Comparison of ENCODE assay signal across 10 cellular contexts in the genomic region with DNA sequence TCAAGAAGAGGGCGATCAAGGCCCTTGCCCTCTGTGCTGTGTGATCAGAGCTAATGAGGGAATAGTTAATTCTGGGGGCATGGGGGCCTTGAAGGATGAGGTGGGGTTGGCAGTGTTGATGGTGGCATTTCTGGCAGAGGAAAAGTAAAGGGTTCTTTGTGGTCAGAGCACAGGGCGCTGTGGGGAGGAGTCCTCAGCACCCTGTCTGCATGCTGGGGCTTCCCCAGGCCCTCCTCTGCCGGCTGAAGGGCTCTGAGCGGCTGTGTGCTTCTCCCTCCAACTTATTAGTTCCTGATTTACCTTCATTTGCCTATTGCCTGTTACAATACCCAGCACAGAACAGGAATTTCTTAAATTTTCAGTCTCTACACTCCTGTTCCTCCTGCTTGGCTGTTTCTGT. TPM values are rescaled to one million over a fixed set of nuclear protein-coding genes. Genes with fewer than 3 reads are reported as not detected.
A peak's percentile ranks its signal among the peaks of the same experiment; 100 is the strongest.
DNase-seq lines count a peak whose midpoint lies in the region; ATAC-seq and TF ChIP-seq lines count a peak whose summit lies in the region.
"Had no signal": no experiment of that assay in that cellular context is flagged by ENCODE, and none has a peak within 500 bp of the region (broad histone marks: within the 10 kb centered on the region; RNA-seq: fewer than 3 reads in every experiment).

No MANE protein-coding gene starts in this region.

- H3K9me3 ChIP-seq in endodermal cell (ENCODE audit: control insufficient read depth, low read length): no peaks in the 10 kb centered on the region

- H3K27ac Mint-ChIP-seq in stimulated activated memory B cell treated with anti-CD40 and anti-IgM and Interleukin-4, amounts not matched to agents 10 μg/mL and 1 μg/mL and 100 μg/mL, for 72 hours: no peak overlapping the region
- H3K27ac Mint-ChIP-seq in endodermal cell: no peak overlapping the region
- H3K27ac Mint-ChIP-seq: activated naive CD4-positive, alpha-beta T cell treated with anti-CD3 and anti-CD28 coated beads, Interleukin-2, amount 50 U/mL, for 72 hours had no signal

- DNase-seq in endodermal cell (no peak), NCI-H2081 (lab: John Stamatoyannopoulos, UW) (no peak), C1 segment of cervical spinal cord (lab: John Stamatoyannopoulos, UW) (no peak)
- DNase-seq: dermis blood vessel endothelial cell, substantia nigra had no signal

- H3K4me3 ChIP-seq in KMS-11 (IDR thresholded peaks at IDR 0.05; ENCODE audit: insufficient read depth, low read depth, low read length) (no peak overlapping the region), endodermal cell (ENCODE audit: low read length) (no peak overlapping the region)

- H4K20me1 ChIP-seq in KMS-11 (ENCODE audit: insufficient read depth): no peaks in the 10 kb centered on the region

- peak overlapping the region; percentile 39 for H3K4me2 ChIP-seq in KMS-11

- TF ChIP-seq CTCF in KMS-11 (conservative IDR thresholded peaks at IDR 0.05; ENCODE audit: low read depth, low read length) (no peak), endodermal cell (conservative IDR thresholded peaks at IDR 0.05) (no peak)

- H3K36me3 ChIP-seq in KMS-11 (ENCODE audit: insufficient read depth) (no peaks in the 10 kb centered on the region), endodermal cell (ENCODE audit: control insufficient read depth, insufficient read depth, low read length) (no peaks in the 10 kb centered on the region)

- H3K4me1 Mint-ChIP-seq in stimulated activated memory B cell treated with anti-CD40 and anti-IgM and Interleukin-4, amounts not matched to agents 10 μg/mL and 1 μg/mL and 100 μg/mL, for 72 hours: no peaks in the 10 kb centered on the region
- peaks cover 3% of the 10 kb centered on the region for H3K4me1 Mint-ChIP-seq in endodermal cell

- H3K9me3 Mint-ChIP-seq in stimulated activated memory B cell treated with anti-CD40 and anti-IgM and Interleukin-4, amounts not matched to agents 10 μg/mL and 1 μg/mL and 100 μg/mL, for 72 hours: no peaks in the 10 kb centered on the region
- H3K9me3 Mint-ChIP-seq in endodermal cell: no peaks in the 10 kb centered on the region
- H3K9me3 Mint-ChIP-seq: activated naive CD4-positive, alpha-beta T cell treated with anti-CD3 and anti-CD28 coated beads, Interleukin-2, amount 50 U/mL, for 72 hours had no signal

- H3K36me3 Mint-ChIP-seq in stimulated activated memory B cell treated with anti-CD40 and anti-IgM and Interleukin-4, amounts not matched to agents 10 μg/mL and 1 μg/mL and 100 μg/mL, for 72 hours: no peaks in the 10 kb centered on the region
- H3K36me3 Mint-ChIP-seq in endodermal cell (ENCODE audit: low read depth): no peaks in the 10 kb centered on the region
- H3K36me3 Mint-ChIP-seq: activated naive CD4-positive, alpha-beta T cell treated with anti-CD3 and anti-CD28 coated beads, Interleukin-2, amount 50 U/mL, for 72 hours had no signal

- peaks cover 18% of the 10 kb centered on the region for H3K27me3 Mint-ChIP-seq in stimulated activated memory B cell treated with anti-CD40 and anti-IgM and Interleukin-4, amounts not matched to agents 10 μg/mL and 1 μg/mL and 100 μg/mL, for 72 hours
- peaks cover 45% of the 10 kb centered on the region for H3K27me3 Mint-ChIP-seq in endodermal cell (ENCODE audit: insufficient read depth)

- H3K4me1 ChIP-seq in KMS-11 (ENCODE audit: low read depth, poor library complexity, severe bottlenecking) (peaks cover 31% of the 10 kb centered on the region), endodermal cell (ENCODE audit: control insufficient read depth, insufficient read depth, low read length) (peaks cover 3% of the 10 kb centered on the region)

- no peaks in the 10 kb centered on the region for H3K79me2 ChIP-seq in KMS-11 (ENCODE audit: insufficient read depth, low read depth)

- H3K27ac ChIP-seq in KMS-11 (no peak overlapping the region), endodermal cell (ENCODE audit: low read depth, low read length) (no peak overlapping the region)

- ATAC-seq in GM18909 (IDR thresholded peaks at IDR 0.05; ENCODE audit: poor library complexity, unreplicated experiment) (peak; percentile 71), HG02678 (IDR thresholded peaks at IDR 0.05; ENCODE audit: unreplicated experiment) (peak; percentile 67)
- ATAC-seq in stimulated activated memory B cell treated with anti-CD40 and anti-IgM and Interleukin-4, amounts not matched to agents 10 μg/mL and 1 μg/mL and 100 μg/mL, for 72 hours: peak; percentile 84
- ATAC-seq: activated naive CD4-positive, alpha-beta T cell treated with anti-CD3 and anti-CD28 coated beads, Interleukin-2, amount 50 U/mL, for 72 hours had no signal

- peak overlapping the region; percentile 5 for H2AFZ ChIP-seq in KMS-11 (ENCODE audit: low read depth)

- H3K27me3 ChIP-seq in KMS-11 (ENCODE audit: insufficient read depth, low read depth): no peaks in the 10 kb centered on the region; the same call in 1 of the 2 replicates
- H3K27me3 ChIP-seq in endodermal cell (ENCODE audit: control insufficient read depth, insufficient read depth, low read length, poor library complexity, severe bottlenecking): peaks cover 34% of the 10 kb centered on the region

- H3K9ac ChIP-seq in KMS-11 (no peak overlapping the region), endodermal cell (ENCODE audit: extremely low read depth, low read length, poor library complexity, severe bottlenecking) (no peak overlapping the region)

- no peak overlapping the region for H3K4me3 Mint-ChIP-seq in stimulated activated memory B cell treated with anti-CD40 and anti-IgM and Interleukin-4, amounts not matched to agents 10 μg/mL and 1 μg/mL and 100 μg/mL, for 72 hours
- no peak overlapping the region for H3K4me3 Mint-ChIP-seq in endodermal cell

- 80 to 88% methylated on average over 2 to 4 of the region's 4 CpGs for WGBS in endodermal cell (ENCODE audit: insufficient coverage in 1 of 2, insufficient read length in 1 of 2), 2 experiments

RNA-seq across cellular contexts. Expression of gene KIAA1549L, which starts 4.0 kb away (rescaled TPM):
- 1 to 10 TPM; 1.6 to 3.2 TPM for total RNA-seq in endodermal cell
- polyA plus RNA-seq in endodermal cell (2013, experiment 1 of 2): 8.2 TPM
- 7.9 TPM for polyA plus RNA-seq in endodermal cell (2013, experiment 2 of 2)
- total RNA-seq: activated naive CD4-positive, alpha-beta T cell treated with anti-CD3 and anti-CD28 coated beads, Interleukin-2, amount 50 U/mL, for 72 hours had no signal
